In the genomic region with DNA sequence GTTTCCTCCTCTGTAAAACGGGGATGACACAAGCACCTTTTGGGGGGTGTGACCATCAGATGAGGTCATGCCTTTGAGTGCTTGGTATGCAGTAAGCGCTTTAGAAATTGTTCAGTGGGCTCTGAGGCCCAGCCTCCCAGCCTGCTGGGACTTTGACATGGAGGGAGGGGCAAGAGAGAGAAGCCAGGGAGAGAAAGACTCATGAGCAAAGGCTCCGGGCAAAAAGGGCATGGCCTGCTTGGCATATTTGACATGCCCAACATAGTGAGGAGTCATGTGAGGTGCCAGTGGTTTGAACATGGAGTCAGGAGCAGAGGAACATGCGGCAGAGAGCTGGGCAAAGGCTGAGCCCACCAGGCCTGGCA, we compare ENCODE assay signal across 8 cellular contexts. TPM values are rescaled to one million over a fixed set of nuclear protein-coding genes. Genes with fewer than 3 reads are reported as not detected.
DNase-seq lines count a peak whose midpoint lies in the region; ATAC-seq, FAIRE-seq and TF ChIP-seq lines count a peak whose summit lies in the region.
"Had no signal": no experiment of that assay in that cellular context is flagged by ENCODE, and none has a peak within 500 bp of the region (broad histone marks: within the 10 kb centered on the region; RNA-seq: fewer than 3 reads in every experiment).

No MANE protein-coding gene starts in this region.

- peaks cover 2% of the 10 kb centered on the region for H3K4me1 ChIP-seq in KMS-11 (ENCODE audit: low read depth, poor library complexity, severe bottlenecking)
- peaks cover 19% of the 10 kb centered on the region for H3K4me1 ChIP-seq in astrocyte (ENCODE audit: insufficient read depth, low read length)
- H3K4me1 ChIP-seq in HepG2 (ENCODE audit: insufficient read depth, low read length), result peaks cover 10% of the 10 kb centered on the region
- H3K4me1 ChIP-seq in suprapubic skin, result peaks cover 35% of the 10 kb centered on the region
- H3K4me1 ChIP-seq in Karpas-422 (ENCODE audit: low read length), result no peaks in the 10 kb centered on the region

- H3K4me2 ChIP-seq in KMS-11 (no peak overlapping the region), astrocyte (ENCODE audit: low read length) (peak overlapping the region; percentile 46), HepG2 (ENCODE audit: low read depth, low read length) (no peak overlapping the region; the same call in 1 of the 2 replicates), Karpas-422 (ENCODE audit: low read depth, low read length, poor library complexity, severe bottlenecking) (no peak overlapping the region)

- H3K27me3 Mint-ChIP-seq in astrocyte (ENCODE audit: low read depth, unreplicated experiment), result no peaks in the 10 kb centered on the region

- H3K79me2 ChIP-seq in KMS-11 (ENCODE audit: insufficient read depth, low read depth), result no peaks in the 10 kb centered on the region
- peaks cover 53% of the 10 kb centered on the region for H3K79me2 ChIP-seq in astrocyte (ENCODE audit: insufficient read depth, low read length)
- H3K79me2 ChIP-seq in HepG2 (ENCODE audit: insufficient read depth, low read length), result no peaks in the 10 kb centered on the region
- no peaks in the 10 kb centered on the region for H3K79me2 ChIP-seq in Karpas-422 (ENCODE audit: low read length)

- TF ChIP-seq CTCF in KMS-11 (conservative IDR thresholded peaks at IDR 0.05; ENCODE audit: low read depth, low read length) (peak; percentile 59), astrocyte (IDR thresholded peaks at IDR 0.05; ENCODE audit: insufficient read depth, low read depth, low read length) (no peak), HepG2 (CRISPR knock-in tag; IDR thresholded peaks at IDR 0.05) (no peak), suprapubic skin (IDR thresholded peaks at IDR 0.05) (no peak)

- H2AFZ ChIP-seq in KMS-11 (ENCODE audit: low read depth) (peak overlapping the region; percentile 22; the same call in 1 of the 2 replicates), astrocyte (ENCODE audit: low read depth, low read length) (no peak overlapping the region), HepG2 (ENCODE audit: low read length) (no peak overlapping the region), Karpas-422 (ENCODE audit: low read length) (no peak overlapping the region)

- POLR2A ChIA-PET in HepG2 (lab: Yijun Ruan, JAX), result no interaction called here

- H3K4me3 ChIP-seq in KMS-11 (IDR thresholded peaks at IDR 0.05; ENCODE audit: insufficient read depth, low read depth, low read length), result no peak overlapping the region
- H3K4me3 ChIP-seq in astrocyte (ENCODE audit: insufficient read depth, low read depth, low read length), result no peak overlapping the region
- H3K4me3 ChIP-seq in HepG2 (replicated peaks in 1 of 3; ENCODE audit: insufficient read depth in 1 of 3, low read depth in 2 of 3, low read length in 3 of 3), result no peak overlapping the region
- no peak overlapping the region for H3K4me3 ChIP-seq in suprapubic skin
- no peak overlapping the region for H3K4me3 ChIP-seq in Karpas-422 (ENCODE audit: low read length)

- H3K9me2 ChIP-seq in Karpas-422 (replicated peaks; ENCODE audit: insufficient read depth, low read length), result no peaks in the 10 kb centered on the region

- TF ChIP-seq POLR2A in HepG2 (IDR thresholded peaks at IDR 0.05; ENCODE audit: insufficient read depth in 1 of 2, low read depth in 2 of 2, low read length in 2 of 2), result no peak
- no peak for TF ChIP-seq POLR2A in suprapubic skin (IDR thresholded peaks at IDR 0.05)

- no peaks in the 10 kb centered on the region for H3K36me3 ChIP-seq in KMS-11 (ENCODE audit: insufficient read depth)
- no peaks in the 10 kb centered on the region for H3K36me3 ChIP-seq in astrocyte (ENCODE audit: insufficient read depth, low read length)
- no peaks in the 10 kb centered on the region for H3K36me3 ChIP-seq in HepG2 (replicated peaks in 1 of 2; ENCODE audit: control insufficient read depth in 1 of 2, insufficient read depth in 2 of 2, low read length in 2 of 2)
- no peaks in the 10 kb centered on the region for H3K36me3 ChIP-seq in suprapubic skin
- H3K36me3 ChIP-seq in Karpas-422 (ENCODE audit: insufficient read depth, low read length), result no peaks in the 10 kb centered on the region

- H3K27me3 ChIP-seq in KMS-11 (ENCODE audit: insufficient read depth, low read depth) (no peaks in the 10 kb centered on the region), astrocyte (ENCODE audit: insufficient read depth, low read length) (no peaks in the 10 kb centered on the region), HepG2 (ENCODE audit: control insufficient read depth in 1 of 2, insufficient read depth in 2 of 2, low read length in 2 of 2) (peaks cover 4 to 21% of the 10 kb centered on the region in 2 experiments; a peak in 2 of 5 replicates), suprapubic skin (no peaks in the 10 kb centered on the region), Karpas-422 (ENCODE audit: low read length) (no peaks in the 10 kb centered on the region)

- H3K4me3 Mint-ChIP-seq in astrocyte (ENCODE audit: unreplicated experiment), result no peak overlapping the region

- FAIRE-seq in astrocyte (lab: Jason Lieb, UNC), result no peak
- no peak for FAIRE-seq in HepG2 (lab: Jason Lieb, UNC)

- CTCF ChIA-PET in HepG2 (lab: Yijun Ruan, JAX; ENCODE audit: low intra/inter-chr PET ratio, low total read pairs), result interaction anchor here (0.8 to 6.0 kb wide), 7 partner anchors 56 to 201 kb away, joined by 3 to 106 read pairs (median 5); no protein-coding TSS in a partner anchor

- H3K9me3 ChIP-seq in astrocyte (ENCODE audit: insufficient read depth, low read depth, low read length) (no peaks in the 10 kb centered on the region), HepG2 (ENCODE audit: low read length) (no peaks in the 10 kb centered on the region), suprapubic skin (no peaks in the 10 kb centered on the region), Karpas-422 (ENCODE audit: low read length) (no peaks in the 10 kb centered on the region)

- peak; percentile 15 for ATAC-seq in HepG2

- DNase-seq in astrocyte (ENCODE audit: low read depth) (no peak), HepG2 (ENCODE audit: low spot score) (no peak), suprapubic skin (ENCODE audit: low spot score in 2 of 2) (peak in 1 of 2 donors; percentile 62), SHP77 treated with DMSO at 0.1 percent for 48 hours (lab: John Stamatoyannopoulos, UW) (no peak), occipital lobe (lab: John Stamatoyannopoulos, UW) (no peak), Karpas-422 (no peak)
- DNase-seq: GF-D8 had no signal

- H3K27ac Mint-ChIP-seq in astrocyte (ENCODE audit: unreplicated experiment), result peak overlapping the region; percentile 90

- no peak overlapping the region for H3K27ac ChIP-seq in KMS-11
- no peak overlapping the region for H3K27ac ChIP-seq in astrocyte (ENCODE audit: low read depth, low read length)
- no peak overlapping the region for H3K27ac ChIP-seq in HepG2 (ENCODE audit: extremely low read length, insufficient read depth, low read length)
- peak overlapping the region; percentile 32 for H3K27ac ChIP-seq in suprapubic skin
- no peak overlapping the region for H3K27ac ChIP-seq in Karpas-422 (ENCODE audit: low read length)

- H3K9ac ChIP-seq in KMS-11, result no peak overlapping the region
- H3K9ac ChIP-seq in astrocyte (ENCODE audit: low read length), result peak overlapping the region; percentile 9
- no peak overlapping the region for H3K9ac ChIP-seq in HepG2 (ENCODE audit: insufficient read depth, low read depth, low read length)
- H3K9ac ChIP-seq in Karpas-422 (ENCODE audit: low read length), result no peak overlapping the region

- no TSS peak for BruUV-seq in HepG2 (replicated peaks; lab: Mats Ljungman, UMichigan)

- peaks cover 37% of the 10 kb centered on the region for H3K4me1 Mint-ChIP-seq in astrocyte (ENCODE audit: low read depth, unreplicated experiment)

- WGBS in HepG2 (ENCODE audit: low lambda C conversion rate), result 32% methylated on average over 4 of the region's 4 CpGs
- WGBS in suprapubic skin, result 54% methylated on average over 3 of the region's 4 CpGs

- H4K20me1 ChIP-seq in KMS-11 (ENCODE audit: insufficient read depth), result no peaks in the 10 kb centered on the region
- H4K20me1 ChIP-seq in astrocyte (ENCODE audit: insufficient read depth, low read length), result peaks cover 53% of the 10 kb centered on the region
- H4K20me1 ChIP-seq in HepG2 (ENCODE audit: insufficient read depth, low read length), result no peaks in the 10 kb centered on the region
- no peaks in the 10 kb centered on the region for H4K20me1 ChIP-seq in Karpas-422 (ENCODE audit: insufficient read depth, low read depth, low read length)

- intact Hi-C loops in HepG2 (cut with micrococcal nuclease; ENCODE audit: unreplicated experiment), result loop anchor here (1.0 kb wide), 5 partner anchors 45 to 204 kb away; no protein-coding TSS in a partner anchor

- in situ Hi-C loops in HepG2 (cut with HindIII; ENCODE audit: extremely low pct_ligation_motif_present, low pct_unique_long_range_greater_than_20kb), result no loop called here

- no peaks in the 10 kb centered on the region for H3K9me3 Mint-ChIP-seq in astrocyte (ENCODE audit: unreplicated experiment)

- H3K36me3 Mint-ChIP-seq in astrocyte (ENCODE audit: low read depth, unreplicated experiment), result peaks cover 9% of the 10 kb centered on the region

- TF ChIP-seq RAD21 in HepG2 (CRISPR knock-in tag; IDR thresholded peaks at IDR 0.05), result no peak

- TF ChIP-seq EP300 in HepG2 (IDR thresholded peaks at IDR 0.05; ENCODE audit: low read depth in 2 of 2, low read length in 2 of 2) (no peak), HepG2 (CRISPR knock-in tag; IDR thresholded peaks at IDR 0.05; ENCODE audit: borderline replicate concordance) (no peak), suprapubic skin (IDR thresholded peaks at IDR 0.05) (no peak)

RNA-seq across cellular contexts. Expression of gene TNS1, which starts 14.0 kb away (rescaled TPM):
- 219 and 264 TPM in 2 replicates for total RNA-seq in astrocyte
- total RNA-seq in HepG2 (2016; rRNA removed; fragmentation: Illumina TruSeq; extraction: Trizol), result 1.9 TPM in 2 replicates
- 0.51 and 0.71 TPM in 2 replicates for total RNA-seq in HepG2 (2016; cell fraction: cytosol; rRNA removed; fragmentation: Illumina TruSeq; extraction: Trizol; ENCODE audit: low read depth)
- 1.1 and 1.7 TPM in 2 replicates for total RNA-seq in HepG2 (2016; cell fraction: insoluble cytoplasmic fraction; rRNA removed; fragmentation: Illumina TruSeq; extraction: Trizol)
- 1.9 and 2.2 TPM in 2 replicates for total RNA-seq in HepG2 (2016; cell fraction: membrane; rRNA removed; fragmentation: Illumina TruSeq; extraction: Trizol)
- total RNA-seq in HepG2 (2016; cell fraction: nucleus; rRNA removed; fragmentation: Illumina TruSeq; extraction: Trizol), result 3.7 and 4.7 TPM in 2 replicates
- 118 and 127 TPM in 2 replicates for polyA plus RNA-seq in HepG2 (2011; rRNA removed)
- polyA plus RNA-seq in HepG2 (2011; cell fraction: cytosol; rRNA removed), result 72.1 and 78.8 TPM in 2 replicates
- 302 and 373 TPM in 2 replicates for polyA plus RNA-seq in HepG2 (2011; cell fraction: nucleus; rRNA removed)
- polyA plus RNA-seq in HepG2 (2012), result 63.6 and 87.8 TPM in 2 replicates
- polyA plus RNA-seq in HepG2 (2016; cell fraction: cytosol; fragmentation: Illumina TruSeq; extraction: Trizol; ENCODE audit: low read depth), result 0.35 and 0.62 TPM in 2 replicates
- polyA plus RNA-seq in HepG2 (2016; cell fraction: insoluble cytoplasmic fraction; fragmentation: Illumina TruSeq; extraction: Trizol; ENCODE audit: low read depth), result 1.3 and 1.7 TPM in 2 replicates
- polyA plus RNA-seq in HepG2 (2016; cell fraction: membrane; fragmentation: Illumina TruSeq; extraction: Trizol; ENCODE audit: low read depth), result 0.73 and 0.90 TPM in 2 replicates
- polyA plus RNA-seq in HepG2 (2016; cell fraction: nucleus; fragmentation: Illumina TruSeq; extraction: Trizol; ENCODE audit: insufficient read depth, low read depth), result 1.9 and 2.0 TPM in 2 replicates
- 3.6 and 445 TPM in 2 replicates for polyA minus RNA-seq in HepG2 (2011; rRNA and poly(A)+ RNA removed; ENCODE audit: low replicate concordance)
- polyA minus RNA-seq in HepG2 (2011; cell fraction: cytosol; rRNA and poly(A)+ RNA removed), result 116 and 155 TPM in 2 replicates
- 504 and 544 TPM in 2 replicates for polyA minus RNA-seq in HepG2 (2011; cell fraction: nucleus; rRNA and poly(A)+ RNA removed)
- total RNA-seq in suprapubic skin, result 100 to 1,000 TPM in 2 of 4 donors, 10 to 100 TPM in 2; 64.1 to 145 (median 99.5) TPM
- 3.1 TPM for total RNA-seq in occipital lobe
- total RNA-seq in Karpas-422 (2014; rRNA removed; shearing (Covaris generic); ENCODE audit: low replicate concordance), result 1.7 TPM in 1 of 2 replicates, not detected in the other

Comparison
In these comparisons a context has a peak if more than half of its experiments do, and no peak if none do; other contexts are left out.
1. RNA of gene TNS1, which starts 14.0 kb away (total RNA-seq): 219 to 264 TPM in astrocyte and 64.1 to 145 TPM in suprapubic skin; 3.1 TPM in occipital lobe (single experiment), 0.51 to 4.7 TPM in HepG2 and 1.7 TPM in Karpas-422; every median in the first group is over 10 times any median in the second.